ENCODE assay signal across 8 cellular contexts in the genomic region with DNA sequence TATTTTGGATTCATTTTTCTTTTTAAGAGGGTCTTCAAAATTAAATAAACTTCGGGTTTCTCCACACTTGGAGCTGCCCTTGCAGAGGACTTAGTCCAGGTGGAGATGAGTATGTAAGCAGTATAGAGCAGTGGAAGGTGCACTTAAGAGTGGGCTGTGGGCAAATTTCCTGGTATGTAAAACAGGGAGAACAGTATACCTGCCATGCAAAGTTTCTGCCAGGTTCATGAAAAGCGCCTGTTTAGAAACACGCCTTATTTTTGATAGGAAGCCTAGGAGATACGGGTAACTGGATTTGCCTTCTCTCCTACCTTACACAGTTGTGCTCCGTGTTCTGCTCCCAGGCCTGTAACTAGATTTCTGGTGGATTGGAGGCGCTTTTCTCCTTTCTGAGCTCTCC. TPM values are rescaled to one million over a fixed set of nuclear protein-coding genes. Genes with fewer than 3 reads are reported as not detected.
DNase-seq lines count a peak whose midpoint lies in the region; ATAC-seq and TF ChIP-seq lines count a peak whose summit lies in the region.

No MANE protein-coding gene starts in this region.

- H3K27ac ChIP-seq in 22Rv1 (peak overlapping the region; percentile 92), HL-60 (replicated peaks) (peak overlapping the region; percentile 89), mesodermal cell (ENCODE audit: low read depth, low read length, severe bottlenecking) (no peak overlapping the region)

- TF ChIP-seq CTCF in 22Rv1 (IDR thresholded peaks at IDR 0.05) (no peak), HL-60 (IDR thresholded peaks at IDR 0.05; ENCODE audit: insufficient read depth, low read length) (no peak), brain (conservative IDR thresholded peaks at IDR 0.05) (no peak)

- peaks cover 36% of the 10 kb centered on the region for H3K36me3 ChIP-seq in mesodermal cell (ENCODE audit: control insufficient read depth, insufficient read depth, low read length)

- DNase-seq in HL-60 (ENCODE audit: low read depth in 1 of 2, low spot score in 1 of 2) (no peak), DMS153 (lab: John Stamatoyannopoulos, UW) (no peak)

- H3K4me1 Mint-ChIP-seq in brain, result peaks cover 53% of the 10 kb centered on the region

- peak overlapping the region; percentile 98 to 100 (median 100) for H3K27ac Mint-ChIP-seq in brain

- peak overlapping the region; percentile 93 to 100 (median 100) for H3K4me3 Mint-ChIP-seq in brain

- H3K4me3 ChIP-seq in HL-60 (replicated peaks; ENCODE audit: insufficient read depth, low read length), result peak overlapping the region; percentile 94
- H3K4me3 ChIP-seq in mesodermal cell (ENCODE audit: extremely low read depth, insufficient read depth, low read length, poor library complexity, severe bottlenecking), result peak overlapping the region; percentile 93

- no peaks in the 10 kb centered on the region for H3K9me3 Mint-ChIP-seq in brain

- no peaks in the 10 kb centered on the region for H3K27me3 ChIP-seq in HL-60 (ENCODE audit: insufficient read depth, poor library complexity, severe bottlenecking)

- ATAC-seq in GM19463 (IDR thresholded peaks at IDR 0.05; ENCODE audit: unreplicated experiment) (no peak), HG02678 (IDR thresholded peaks at IDR 0.05; ENCODE audit: unreplicated experiment) (no peak), GM18867 (IDR thresholded peaks at IDR 0.05; ENCODE audit: unreplicated experiment) (no peak)

- peaks cover 6% of the 10 kb centered on the region for H3K27me3 Mint-ChIP-seq in brain

- peaks cover 16% of the 10 kb centered on the region for H3K4me1 ChIP-seq in mesodermal cell (ENCODE audit: control insufficient read depth, insufficient read depth, low read length, poor library complexity, severe bottlenecking)

- peaks cover 30% of the 10 kb centered on the region for H3K36me3 Mint-ChIP-seq in brain

- H3K9me3 ChIP-seq in mesodermal cell (ENCODE audit: control insufficient read depth, low read length), result no peaks in the 10 kb centered on the region

- 33 to 46% methylated on average over 4 of the region's 6 CpGs for WGBS in mesodermal cell (ENCODE audit: insufficient coverage in 2 of 2), 2 experiments

RNA-seq across cellular contexts. Expression of gene KDM4A, which starts 1.2 kb away (rescaled TPM):
- polyA plus RNA-seq in brain (ENCODE audit: insufficient read depth, low read depth, low replicate concordance), result 45.9 TPM
- polyA plus RNA-seq in mesodermal cell (2013, experiment 1 of 2), result 37.0 TPM
- polyA plus RNA-seq in mesodermal cell (2013, experiment 2 of 2), result 33.3 TPM

RNA-seq across cellular contexts. Expression of gene ST3GAL3, which starts 56.1 kb away (rescaled TPM):
- polyA plus RNA-seq in brain (ENCODE audit: insufficient read depth, low read depth, low replicate concordance), result 38.6 TPM
- 22.4 TPM for polyA plus RNA-seq in mesodermal cell (2013, experiment 1 of 2)
- polyA plus RNA-seq in mesodermal cell (2013, experiment 2 of 2), result 16.2 TPM
